Comparison of ENCODE assay signal across 1 cellular context in the genomic region with DNA sequence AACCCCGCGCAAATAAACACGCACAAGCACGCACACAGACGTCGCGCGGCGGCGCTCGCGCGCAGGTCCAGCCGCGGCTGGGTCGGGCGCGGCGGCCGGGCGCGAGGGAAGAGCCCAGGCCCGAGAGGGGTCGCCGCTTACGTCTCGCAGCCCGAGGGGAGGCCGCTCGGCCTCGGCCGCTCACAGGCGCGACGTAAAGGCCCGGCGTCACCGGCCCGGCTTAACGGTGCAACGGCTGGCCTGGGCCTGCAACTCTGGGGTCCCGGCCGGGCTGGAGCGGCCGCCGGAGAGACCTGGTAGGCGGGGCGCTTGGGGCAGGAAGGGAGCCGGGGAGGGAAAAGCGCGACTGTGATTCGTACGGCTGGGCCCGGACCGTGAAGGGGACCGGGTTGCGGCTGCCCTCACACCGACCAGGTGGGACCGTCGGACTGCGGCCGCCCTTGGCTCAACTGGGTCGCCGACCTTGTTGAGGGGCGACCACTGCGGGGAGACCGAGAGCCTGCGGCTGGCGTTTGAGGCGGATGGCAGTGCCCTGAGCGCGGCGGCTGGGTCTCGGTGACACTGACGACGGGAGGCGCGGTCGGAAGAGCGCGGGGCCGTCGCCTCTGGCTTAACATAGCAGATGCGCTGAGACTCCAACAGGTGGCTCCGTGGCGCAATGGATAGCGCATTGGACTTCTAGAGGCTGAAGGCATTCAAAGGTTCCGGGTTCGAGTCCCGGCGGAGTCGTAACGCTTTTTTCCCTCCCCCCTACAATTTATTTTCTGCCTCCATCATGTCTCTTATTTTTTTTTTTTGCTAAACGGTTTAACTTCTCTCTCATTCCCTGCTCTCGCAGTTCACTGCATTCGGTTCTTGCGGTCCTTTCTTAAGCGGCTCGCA.
TF ChIP-seq lines count a peak whose summit lies in the region.

No MANE protein-coding gene starts in this region.

TF ChIP-seq in GM12878, 131 proteins besides CTCF, POLR2A, EP300 and RAD21 (continued from another document and continues in another):
- TF ChIP-seq, protein P1, sequence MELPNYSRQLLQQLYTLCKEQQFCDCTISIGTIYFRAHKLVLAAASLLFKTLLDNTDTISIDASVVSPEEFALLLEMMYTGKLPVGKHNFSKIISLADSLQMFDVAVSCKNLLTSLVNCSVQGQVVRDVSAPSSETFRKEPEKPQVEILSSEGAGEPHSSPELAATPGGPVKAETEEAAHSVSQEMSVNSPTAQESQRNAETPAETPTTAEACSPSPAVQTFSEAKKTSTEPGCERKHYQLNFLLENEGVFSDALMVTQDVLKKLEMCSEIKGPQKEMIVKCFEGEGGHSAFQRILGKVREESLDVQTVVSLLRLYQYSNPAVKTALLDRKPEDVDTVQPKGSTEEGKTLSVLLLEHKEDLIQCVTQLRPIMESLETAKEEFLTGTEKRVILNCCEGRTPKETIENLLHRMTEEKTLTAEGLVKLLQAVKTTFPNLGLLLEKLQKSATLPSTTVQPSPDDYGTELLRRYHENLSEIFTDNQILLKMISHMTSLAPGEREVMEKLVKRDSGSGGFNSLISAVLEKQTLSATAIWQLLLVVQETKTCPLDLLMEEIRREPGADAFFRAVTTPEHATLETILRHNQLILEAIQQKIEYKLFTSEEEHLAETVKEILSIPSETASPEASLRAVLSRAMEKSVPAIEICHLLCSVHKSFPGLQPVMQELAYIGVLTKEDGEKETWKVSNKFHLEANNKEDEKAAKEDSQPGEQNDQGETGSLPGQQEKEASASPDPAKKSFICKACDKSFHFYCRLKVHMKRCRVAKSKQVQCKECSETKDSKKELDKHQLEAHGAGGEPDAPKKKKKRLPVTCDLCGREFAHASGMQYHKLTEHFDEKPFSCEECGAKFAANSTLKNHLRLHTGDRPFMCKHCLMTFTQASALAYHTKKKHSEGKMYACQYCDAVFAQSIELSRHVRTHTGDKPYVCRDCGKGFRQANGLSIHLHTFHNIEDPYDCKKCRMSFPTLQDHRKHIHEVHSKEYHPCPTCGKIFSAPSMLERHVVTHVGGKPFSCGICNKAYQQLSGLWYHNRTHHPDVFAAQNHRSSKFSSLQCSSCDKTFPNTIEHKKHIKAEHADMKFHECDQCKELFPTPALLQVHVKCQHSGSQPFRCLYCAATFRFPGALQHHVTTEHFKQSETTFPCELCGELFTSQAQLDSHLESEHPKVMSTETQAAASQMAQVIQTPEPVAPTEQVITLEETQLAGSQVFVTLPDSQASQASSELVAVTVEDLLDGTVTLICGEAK (IDR thresholded peaks at IDR 0.05; ENCODE audit: borderline replicate concordance): peak; percentile 79
- no peak for TF ChIP-seq BRCA1 (IDR thresholded peaks at IDR 0.05; ENCODE audit: low read depth, low read length)
- 0 out of 2 replicates have a peak, but pooled peaks have one; percentile 23 for TF ChIP-seq ATF7 (IDR thresholded peaks at IDR 0.05; ENCODE audit: low read depth)
- TF ChIP-seq ZNF622 (IDR thresholded peaks at IDR 0.05): no peak
- TF ChIP-seq, protein P2, sequence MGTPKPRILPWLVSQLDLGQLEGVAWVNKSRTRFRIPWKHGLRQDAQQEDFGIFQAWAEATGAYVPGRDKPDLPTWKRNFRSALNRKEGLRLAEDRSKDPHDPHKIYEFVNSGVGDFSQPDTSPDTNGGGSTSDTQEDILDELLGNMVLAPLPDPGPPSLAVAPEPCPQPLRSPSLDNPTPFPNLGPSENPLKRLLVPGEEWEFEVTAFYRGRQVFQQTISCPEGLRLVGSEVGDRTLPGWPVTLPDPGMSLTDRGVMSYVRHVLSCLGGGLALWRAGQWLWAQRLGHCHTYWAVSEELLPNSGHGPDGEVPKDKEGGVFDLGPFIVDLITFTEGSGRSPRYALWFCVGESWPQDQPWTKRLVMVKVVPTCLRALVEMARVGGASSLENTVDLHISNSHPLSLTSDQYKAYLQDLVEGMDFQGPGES (IDR thresholded peaks at IDR 0.05): peak; percentile 48; the same call in 1 of the 2 replicates
- TF ChIP-seq TAF1 (IDR thresholded peaks at IDR 0.05; ENCODE audit: borderline replicate concordance, low read depth, low read length): peak; percentile 25; the same call in 1 of the 2 replicates
- peak; percentile 99 for TF ChIP-seq ZNF24 (IDR thresholded peaks at IDR 0.05)
- peak; percentile 87 for TF ChIP-seq TCF3 (IDR thresholded peaks at IDR 0.05; ENCODE audit: borderline replicate concordance, insufficient read depth, low read depth, low read length)
- TF ChIP-seq ESRRA (IDR thresholded peaks at IDR 0.05; ENCODE audit: low read length): no peak
- peak; percentile 78 for TF ChIP-seq RUNX3 (IDR thresholded peaks at IDR 0.05; ENCODE audit: low read length)
- TF ChIP-seq, protein P3, sequence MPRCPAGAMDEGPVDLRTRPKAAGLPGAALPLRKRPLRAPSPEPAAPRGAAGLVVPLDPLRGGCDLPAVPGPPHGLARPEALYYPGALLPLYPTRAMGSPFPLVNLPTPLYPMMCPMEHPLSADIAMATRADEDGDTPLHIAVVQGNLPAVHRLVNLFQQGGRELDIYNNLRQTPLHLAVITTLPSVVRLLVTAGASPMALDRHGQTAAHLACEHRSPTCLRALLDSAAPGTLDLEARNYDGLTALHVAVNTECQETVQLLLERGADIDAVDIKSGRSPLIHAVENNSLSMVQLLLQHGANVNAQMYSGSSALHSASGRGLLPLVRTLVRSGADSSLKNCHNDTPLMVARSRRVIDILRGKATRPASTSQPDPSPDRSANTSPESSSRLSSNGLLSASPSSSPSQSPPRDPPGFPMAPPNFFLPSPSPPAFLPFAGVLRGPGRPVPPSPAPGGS (IDR thresholded peaks at IDR 0.05; ENCODE audit: borderline replicate concordance, insufficient read depth, low read depth, low read length, poor library complexity, severe bottlenecking): no peak
- TF ChIP-seq TCF7 (IDR thresholded peaks at IDR 0.05; ENCODE audit: borderline replicate concordance): no peak
- no peak for TF ChIP-seq SRF (IDR thresholded peaks at IDR 0.05; ENCODE audit: low read depth in 2 of 2, low read length in 2 of 2)
- TF ChIP-seq, protein P4, sequence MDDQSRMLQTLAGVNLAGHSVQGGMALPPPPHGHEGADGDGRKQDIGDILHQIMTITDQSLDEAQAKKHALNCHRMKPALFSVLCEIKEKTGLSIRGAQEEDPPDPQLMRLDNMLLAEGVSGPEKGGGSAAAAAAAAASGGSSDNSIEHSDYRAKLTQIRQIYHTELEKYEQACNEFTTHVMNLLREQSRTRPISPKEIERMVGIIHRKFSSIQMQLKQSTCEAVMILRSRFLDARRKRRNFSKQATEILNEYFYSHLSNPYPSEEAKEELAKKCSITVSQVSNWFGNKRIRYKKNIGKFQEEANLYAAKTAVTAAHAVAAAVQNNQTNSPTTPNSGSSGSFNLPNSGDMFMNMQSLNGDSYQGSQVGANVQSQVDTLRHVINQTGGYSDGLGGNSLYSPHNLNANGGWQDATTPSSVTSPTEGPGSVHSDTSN (IDR thresholded peaks at IDR 0.05; ENCODE audit: insufficient replicate concordance, low read depth, low read length): no peak
- TF ChIP-seq CREM (IDR thresholded peaks at IDR 0.05; ENCODE audit: low read depth): peak; percentile 23
- 0 out of 2 replicates have a peak, but pooled peaks have one; percentile 38 for TF ChIP-seq MEF2A (IDR thresholded peaks at IDR 0.05; ENCODE audit: insufficient read depth, low read depth, low read length)
- TF ChIP-seq STAT1 (conservative IDR thresholded peaks at IDR 0.05): peak; percentile 62; the same call in 1 of the 2 replicates
- peak; percentile 37; the same call in 1 of the 2 replicates for TF ChIP-seq ZNF217 (IDR thresholded peaks at IDR 0.05)
- TF ChIP-seq ETV6 (conservative IDR thresholded peaks at IDR 0.05 in 1 of 2, IDR thresholded peaks at IDR 0.05 in 1 of 2; ENCODE audit: borderline replicate concordance in 1 of 2, low read depth in 1 of 2): no peak
- peak; percentile 34; the same call in 1 of the 2 replicates for TF ChIP-seq MXI1 (IDR thresholded peaks at IDR 0.05; ENCODE audit: low read depth, low read length)
- peak; percentile 85; the same call in 1 of the 2 replicates for TF ChIP-seq YY1 (IDR thresholded peaks at IDR 0.05; ENCODE audit: low read depth, low read length)
- peak; percentile 70; the same call in 1 of the 2 replicates for TF ChIP-seq RCOR1 (conservative IDR thresholded peaks at IDR 0.05; ENCODE audit: low read depth, low read length)
- TF ChIP-seq, protein P5, sequence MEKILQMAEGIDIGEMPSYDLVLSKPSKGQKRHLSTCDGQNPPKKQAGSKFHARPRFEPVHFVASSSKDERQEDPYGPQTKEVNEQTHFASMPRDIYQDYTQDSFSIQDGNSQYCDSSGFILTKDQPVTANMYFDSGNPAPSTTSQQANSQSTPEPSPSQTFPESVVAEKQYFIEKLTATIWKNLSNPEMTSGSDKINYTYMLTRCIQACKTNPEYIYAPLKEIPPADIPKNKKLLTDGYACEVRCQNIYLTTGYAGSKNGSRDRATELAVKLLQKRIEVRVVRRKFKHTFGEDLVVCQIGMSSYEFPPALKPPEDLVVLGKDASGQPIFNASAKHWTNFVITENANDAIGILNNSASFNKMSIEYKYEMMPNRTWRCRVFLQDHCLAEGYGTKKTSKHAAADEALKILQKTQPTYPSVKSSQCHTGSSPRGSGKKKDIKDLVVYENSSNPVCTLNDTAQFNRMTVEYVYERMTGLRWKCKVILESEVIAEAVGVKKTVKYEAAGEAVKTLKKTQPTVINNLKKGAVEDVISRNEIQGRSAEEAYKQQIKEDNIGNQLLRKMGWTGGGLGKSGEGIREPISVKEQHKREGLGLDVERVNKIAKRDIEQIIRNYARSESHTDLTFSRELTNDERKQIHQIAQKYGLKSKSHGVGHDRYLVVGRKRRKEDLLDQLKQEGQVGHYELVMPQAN (conservative IDR thresholded peaks at IDR 0.05): peak; percentile 59; the same call in 1 of the 2 replicates
- peak; percentile 29 for TF ChIP-seq KLF5 (IDR thresholded peaks at IDR 0.05; ENCODE audit: partially characterized antibody)
- TF ChIP-seq, protein P6, sequence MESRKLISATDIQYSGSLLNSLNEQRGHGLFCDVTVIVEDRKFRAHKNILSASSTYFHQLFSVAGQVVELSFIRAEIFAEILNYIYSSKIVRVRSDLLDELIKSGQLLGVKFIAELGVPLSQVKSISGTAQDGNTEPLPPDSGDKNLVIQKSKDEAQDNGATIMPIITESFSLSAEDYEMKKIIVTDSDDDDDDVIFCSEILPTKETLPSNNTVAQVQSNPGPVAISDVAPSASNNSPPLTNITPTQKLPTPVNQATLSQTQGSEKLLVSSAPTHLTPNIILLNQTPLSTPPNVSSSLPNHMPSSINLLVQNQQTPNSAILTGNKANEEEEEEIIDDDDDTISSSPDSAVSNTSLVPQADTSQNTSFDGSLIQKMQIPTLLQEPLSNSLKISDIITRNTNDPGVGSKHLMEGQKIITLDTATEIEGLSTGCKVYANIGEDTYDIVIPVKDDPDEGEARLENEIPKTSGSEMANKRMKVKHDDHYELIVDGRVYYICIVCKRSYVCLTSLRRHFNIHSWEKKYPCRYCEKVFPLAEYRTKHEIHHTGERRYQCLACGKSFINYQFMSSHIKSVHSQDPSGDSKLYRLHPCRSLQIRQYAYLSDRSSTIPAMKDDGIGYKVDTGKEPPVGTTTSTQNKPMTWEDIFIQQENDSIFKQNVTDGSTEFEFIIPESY (IDR thresholded peaks at IDR 0.05): no peak
- no peak for TF ChIP-seq RFX5 (IDR thresholded peaks at IDR 0.05; ENCODE audit: low read depth, low read length)
- no peak for TF ChIP-seq ZNF274 (IDR thresholded peaks at IDR 0.05; ENCODE audit: insufficient read depth, insufficient read length)
- TF ChIP-seq HDAC6 (IDR thresholded peaks at IDR 0.05; ENCODE audit: unreplicated experiment): no peak
- no peak for TF ChIP-seq CHD4 (IDR thresholded peaks at IDR 0.05)
- TF ChIP-seq, protein P7, sequence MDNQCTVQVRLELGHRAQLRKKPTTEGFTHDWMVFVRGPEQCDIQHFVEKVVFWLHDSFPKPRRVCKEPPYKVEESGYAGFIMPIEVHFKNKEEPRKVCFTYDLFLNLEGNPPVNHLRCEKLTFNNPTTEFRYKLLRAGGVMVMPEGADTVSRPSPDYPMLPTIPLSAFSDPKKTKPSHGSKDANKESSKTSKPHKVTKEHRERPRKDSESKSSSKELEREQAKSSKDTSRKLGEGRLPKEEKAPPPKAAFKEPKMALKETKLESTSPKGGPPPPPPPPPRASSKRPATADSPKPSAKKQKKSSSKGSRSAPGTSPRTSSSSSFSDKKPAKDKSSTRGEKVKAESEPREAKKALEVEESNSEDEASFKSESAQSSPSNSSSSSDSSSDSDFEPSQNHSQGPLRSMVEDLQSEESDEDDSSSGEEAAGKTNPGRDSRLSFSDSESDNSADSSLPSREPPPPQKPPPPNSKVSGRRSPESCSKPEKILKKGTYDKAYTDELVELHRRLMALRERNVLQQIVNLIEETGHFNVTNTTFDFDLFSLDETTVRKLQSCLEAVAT (IDR thresholded peaks at IDR 0.05): peak; percentile 86; the same call in 1 of the 2 replicates
- TF ChIP-seq HDAC2 (IDR thresholded peaks at IDR 0.05): no peak
- TF ChIP-seq, protein P8, sequence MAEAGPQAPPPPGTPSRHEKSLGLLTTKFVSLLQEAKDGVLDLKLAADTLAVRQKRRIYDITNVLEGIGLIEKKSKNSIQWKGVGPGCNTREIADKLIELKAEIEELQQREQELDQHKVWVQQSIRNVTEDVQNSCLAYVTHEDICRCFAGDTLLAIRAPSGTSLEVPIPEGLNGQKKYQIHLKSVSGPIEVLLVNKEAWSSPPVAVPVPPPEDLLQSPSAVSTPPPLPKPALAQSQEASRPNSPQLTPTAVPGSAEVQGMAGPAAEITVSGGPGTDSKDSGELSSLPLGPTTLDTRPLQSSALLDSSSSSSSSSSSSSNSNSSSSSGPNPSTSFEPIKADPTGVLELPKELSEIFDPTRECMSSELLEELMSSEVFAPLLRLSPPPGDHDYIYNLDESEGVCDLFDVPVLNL (IDR thresholded peaks at IDR 0.05; ENCODE audit: low read depth, low read length): no peak
- no peak; the same call in none of the 2 replicates for TF ChIP-seq SMARCA5 (IDR thresholded peaks at IDR 0.05)
- TF ChIP-seq, protein P9, sequence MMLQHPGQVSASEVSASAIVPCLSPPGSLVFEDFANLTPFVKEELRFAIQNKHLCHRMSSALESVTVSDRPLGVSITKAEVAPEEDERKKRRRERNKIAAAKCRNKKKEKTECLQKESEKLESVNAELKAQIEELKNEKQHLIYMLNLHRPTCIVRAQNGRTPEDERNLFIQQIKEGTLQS (IDR thresholded peaks at IDR 0.05; ENCODE audit: borderline replicate concordance, extremely low read depth, low read depth, low read length): no peak
- TF ChIP-seq IKZF1 (conservative IDR thresholded peaks at IDR 0.05): peak; percentile 76
- TF ChIP-seq, protein P10, sequence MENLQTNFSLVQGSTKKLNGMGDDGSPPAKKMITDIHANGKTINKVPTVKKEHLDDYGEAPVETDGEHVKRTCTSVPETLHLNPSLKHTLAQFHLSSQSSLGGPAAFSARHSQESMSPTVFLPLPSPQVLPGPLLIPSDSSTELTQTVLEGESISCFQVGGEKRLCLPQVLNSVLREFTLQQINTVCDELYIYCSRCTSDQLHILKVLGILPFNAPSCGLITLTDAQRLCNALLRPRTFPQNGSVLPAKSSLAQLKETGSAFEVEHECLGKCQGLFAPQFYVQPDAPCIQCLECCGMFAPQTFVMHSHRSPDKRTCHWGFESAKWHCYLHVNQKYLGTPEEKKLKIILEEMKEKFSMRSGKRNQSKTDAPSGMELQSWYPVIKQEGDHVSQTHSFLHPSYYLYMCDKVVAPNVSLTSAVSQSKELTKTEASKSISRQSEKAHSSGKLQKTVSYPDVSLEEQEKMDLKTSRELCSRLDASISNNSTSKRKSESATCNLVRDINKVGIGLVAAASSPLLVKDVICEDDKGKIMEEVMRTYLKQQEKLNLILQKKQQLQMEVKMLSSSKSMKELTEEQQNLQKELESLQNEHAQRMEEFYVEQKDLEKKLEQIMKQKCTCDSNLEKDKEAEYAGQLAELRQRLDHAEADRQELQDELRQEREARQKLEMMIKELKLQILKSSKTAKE (IDR thresholded peaks at IDR 0.05; ENCODE audit: low read depth, poor library complexity, severe bottlenecking): peak; percentile 62
- peak; percentile 76 for TF ChIP-seq RELA (IDR thresholded peaks at IDR 0.05; ENCODE audit: borderline replicate concordance, partially characterized antibody)
- peak; percentile 90 for TF ChIP-seq ZSCAN29 (IDR thresholded peaks at IDR 0.05)
- no peak for TF ChIP-seq BMI1 (IDR thresholded peaks at IDR 0.05; ENCODE audit: borderline replicate concordance)
- TF ChIP-seq BHLHE40 (IDR thresholded peaks at IDR 0.05; ENCODE audit: borderline replicate concordance in 1 of 2, low read depth in 2 of 2, low read length in 1 of 2): peak; percentile 22 to 52; a peak in 3 of 4 replicates
